ENCODE assay signal across 1 cellular context in the genomic region with DNA sequence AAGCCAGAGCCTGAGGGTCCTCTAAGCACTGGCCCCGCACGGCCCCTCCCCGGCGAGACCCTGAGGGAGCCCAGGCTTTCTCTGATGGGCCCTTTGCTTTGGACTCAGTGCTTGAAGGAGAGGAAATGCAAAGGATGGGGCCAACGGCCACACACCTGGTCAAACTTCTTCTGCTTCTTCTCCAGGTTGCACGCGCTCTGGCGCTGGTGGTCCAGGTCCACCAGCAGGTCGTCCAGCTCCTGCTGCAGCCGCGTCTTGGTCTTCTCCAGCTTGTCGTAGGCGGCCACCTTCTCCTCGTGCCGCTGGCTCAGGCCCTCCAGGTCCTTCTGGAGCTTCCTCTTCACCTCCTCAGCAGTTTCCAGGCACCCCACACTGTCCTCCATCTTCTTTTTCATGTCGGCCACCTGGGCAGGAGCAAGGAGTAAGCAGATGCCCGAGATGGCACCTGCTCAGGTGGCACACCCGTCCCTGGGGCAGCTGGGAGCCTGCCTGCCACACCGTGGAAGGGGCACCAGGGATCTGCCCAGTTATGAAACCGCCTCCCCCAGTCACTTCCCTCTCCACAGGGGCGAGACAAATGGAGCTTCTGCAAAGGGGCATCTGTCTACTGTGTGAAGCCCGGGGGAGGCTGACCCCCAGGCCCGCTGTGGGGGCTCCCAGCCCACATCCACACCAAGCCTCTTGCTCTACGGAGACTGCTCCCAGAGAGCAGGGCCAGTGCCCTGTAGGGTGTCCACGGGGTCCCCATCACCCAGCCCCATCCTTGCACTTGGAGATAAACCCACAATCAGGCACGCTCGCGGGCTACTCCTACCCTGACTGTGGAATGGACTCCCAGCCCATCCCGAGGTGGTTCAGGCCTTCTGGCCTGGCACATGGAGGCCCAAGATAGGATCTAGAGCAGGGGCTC.
TF ChIP-seq lines count a peak whose summit lies in the region.

No MANE protein-coding gene starts in this region.

TF ChIP-seq in K562, 482 proteins besides CTCF, POLR2A, EP300 and RAD21:
- TF ChIP-seq DPF2 (IDR thresholded peaks at IDR 0.05) (no peak), MIER1 (IDR thresholded peaks at IDR 0.05; ENCODE audit: low read depth) (peak; percentile 73; the same call in 1 of the 2 replicates), ZNF316 (IDR thresholded peaks at IDR 0.05) (no peak), XRCC4 (IDR thresholded peaks at IDR 0.05; ENCODE audit: extremely low read depth, insufficient read depth, insufficient read length) (no peak)
- TF ChIP-seq, protein P1, sequence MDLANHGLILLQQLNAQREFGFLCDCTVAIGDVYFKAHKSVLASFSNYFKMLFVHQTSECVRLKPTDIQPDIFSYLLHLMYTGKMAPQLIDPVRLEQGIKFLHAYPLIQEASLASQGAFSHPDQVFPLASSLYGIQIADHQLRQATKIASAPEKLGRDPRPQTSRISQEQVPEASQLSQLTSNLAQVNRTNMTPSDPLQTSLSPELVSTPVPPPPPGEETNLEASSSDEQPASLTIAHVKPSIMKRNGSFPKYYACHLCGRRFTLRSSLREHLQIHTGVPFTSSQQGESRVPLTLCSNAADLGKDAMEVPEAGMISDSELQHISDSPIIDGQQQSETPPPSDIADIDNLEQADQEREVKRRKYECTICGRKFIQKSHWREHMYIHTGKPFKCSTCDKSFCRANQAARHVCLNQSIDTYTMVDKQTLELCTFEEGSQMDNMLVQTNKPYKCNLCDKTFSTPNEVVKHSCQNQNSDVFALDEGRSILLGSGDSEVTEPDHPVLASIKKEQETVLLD (IDR thresholded peaks at IDR 0.05): no peak
TF ChIP-seq in K562: peak in this region for 1.
